ENCODE assay signal across 28 cellular contexts in the genomic region with DNA sequence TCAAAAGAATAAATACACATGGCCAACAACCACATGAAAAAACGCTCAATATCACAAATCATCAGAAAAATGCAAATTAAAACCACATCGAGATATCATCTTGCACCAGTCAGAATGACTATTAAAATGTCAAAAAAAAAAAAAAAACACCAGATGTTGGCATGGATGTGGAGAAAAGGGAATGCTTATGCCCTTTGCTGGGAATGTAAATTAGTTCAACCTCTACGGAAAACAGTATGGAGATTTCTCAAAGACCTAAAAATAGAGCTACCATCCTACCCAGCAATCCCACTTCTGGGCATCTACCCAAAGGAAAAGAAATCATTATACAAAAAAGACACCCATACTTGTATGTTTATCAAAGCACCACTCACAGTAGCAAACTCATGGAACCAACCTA.
"Had no signal": no experiment of that assay in that cellular context is flagged by ENCODE, and none has a peak within 500 bp of the region (broad histone marks: within the 10 kb centered on the region; RNA-seq: fewer than 3 reads in every experiment).

No MANE protein-coding gene starts in this region.

- DNase-seq: activated B cell treated with CpG ODN at 0.5 μM for 24 hours; activated CD4-positive, alpha-beta T cell treated with anti-CD3 and anti-CD28 coated beads, Interleukin-2, amount 50 U/mL, for 1 hour; activated CD8-positive, alpha-beta T cell treated with anti-CD3 and anti-CD28 coated beads for 36 hours; activated gamma-delta T cell treated with Interleukin-2 at 50 U/mL for 16 hours; activated naive CD4-positive, alpha-beta T cell treated with anti-CD3 and anti-CD28 coated beads, Interleukin-2, amount 50 U/mL, for 16 hours; activated T-cell treated with anti-CD3 and anti-CD28 coated beads, Interleukin-2, amount 50 U/mL, for 4 hours; amniotic stem cell; brain microvascular endothelial cell; cortex of kidney; head of caudate nucleus; hippocampal formation; left cardiac atrium; left ventricle myocardium superior; naive thymus-derived CD8-positive, alpha-beta T cell; nucleus accumbens; pancreas; retina; stimulated activated CD4-positive, alpha-beta T cell treated with anti-CD3 and anti-CD28 coated beads, Interleukin-12 subunit alpha, Interleukin-12 subunit beta, amount 100 ng/mL, for 4 hours; stimulated activated CD4-positive, alpha-beta T cell treated with anti-CD3 and anti-CD28 coated beads, Interleukin-4, amount 100 ng/mL, for 1 hour; stimulated activated naive CD8-positive, alpha-beta T cell treated with anti-CD3 and anti-CD28 coated beads, Interleukin-15, Interleukin-2, amounts not matched to agents 100 U/mL and 50 U/mL, for 24 hours; testis; trophoblast cell; uterus had no signal

- ATAC-seq: activated CD8-positive, alpha-beta T cell treated with anti-CD3 and anti-CD28 coated beads for 36 hours; activated T-cell treated with anti-CD3 and anti-CD28 coated beads, Interleukin-2, amount 50 U/mL, for 4 hours; activated T-helper 17 cell treated with anti-CD3 and anti-CD28 coated beads, Interleukin-2, amount 50 U/mL, for 72 hours; gastroesophageal sphincter; left cardiac atrium; left ventricle myocardium superior; naive thymus-derived CD8-positive, alpha-beta T cell; pancreas; sciatic nerve; stimulated activated naive CD8-positive, alpha-beta T cell treated with anti-CD3 and anti-CD28 coated beads, Interleukin-15, Interleukin-2, amounts not matched to agents 100 U/mL and 50 U/mL, for 24 hours had no signal

- H3K4me3 ChIP-seq: gastroesophageal sphincter, pancreas, prostate gland, skin epidermis, testis, uterus had no signal
